3 cellular contexts compared by ENCODE assay signal in the genomic region with DNA sequence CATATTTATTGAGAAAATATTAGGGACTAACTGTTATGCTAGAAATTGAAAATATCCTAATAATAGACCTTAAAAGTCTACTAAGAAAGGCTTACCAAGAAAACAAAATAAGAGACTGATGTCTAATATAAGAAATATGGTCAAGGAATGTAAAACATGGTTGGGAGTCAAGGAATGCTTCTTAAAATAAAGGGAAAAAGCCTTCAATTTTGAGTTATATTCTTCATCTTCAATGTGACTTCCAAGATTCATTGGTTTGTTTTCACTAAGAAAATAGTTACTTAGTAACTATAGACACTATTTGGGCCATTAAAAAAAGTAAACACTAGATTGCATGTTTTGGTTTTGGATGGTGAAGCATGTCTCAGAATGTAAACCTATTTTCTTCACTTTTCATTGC.
TF ChIP-seq lines count a peak whose summit lies in the region.

No MANE protein-coding gene starts in this region.

TF ChIP-seq in A549, 52 proteins besides CTCF, POLR2A, EP300 and RAD21:
- TF ChIP-seq, protein P1, sequence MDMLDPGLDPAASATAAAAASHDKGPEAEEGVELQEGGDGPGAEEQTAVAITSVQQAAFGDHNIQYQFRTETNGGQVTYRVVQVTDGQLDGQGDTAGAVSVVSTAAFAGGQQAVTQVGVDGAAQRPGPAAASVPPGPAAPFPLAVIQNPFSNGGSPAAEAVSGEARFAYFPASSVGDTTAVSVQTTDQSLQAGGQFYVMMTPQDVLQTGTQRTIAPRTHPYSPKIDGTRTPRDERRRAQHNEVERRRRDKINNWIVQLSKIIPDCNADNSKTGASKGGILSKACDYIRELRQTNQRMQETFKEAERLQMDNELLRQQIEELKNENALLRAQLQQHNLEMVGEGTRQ (IDR thresholded peaks at IDR 0.05): no peak
- no peak for TF ChIP-seq JUNB (IDR thresholded peaks at IDR 0.05)
- no peak for TF ChIP-seq ESRRA (IDR thresholded peaks at IDR 0.05; ENCODE audit: borderline replicate concordance, low read length)
- no peak for TF ChIP-seq TP53 (CRISPR knock-in tag; IDR thresholded peaks at IDR 0.05)
- TF ChIP-seq CHD4 (IDR thresholded peaks at IDR 0.05; ENCODE audit: borderline replicate concordance): no peak
- no peak for TF ChIP-seq MYC (IDR thresholded peaks at IDR 0.05; ENCODE audit: borderline replicate concordance, low read length)
- TF ChIP-seq NPAS2 (CRISPR knock-in tag; IDR thresholded peaks at IDR 0.05; ENCODE audit: borderline replicate concordance): no peak
- TF ChIP-seq ZNF302 (CRISPR knock-in tag; IDR thresholded peaks at IDR 0.05): no peak
- no peak for TF ChIP-seq EHF (CRISPR knock-in tag; IDR thresholded peaks at IDR 0.05)
- no peak for TF ChIP-seq NFE2L2 (conservative IDR thresholded peaks at IDR 0.05; ENCODE audit: low read length)
- no peak for TF ChIP-seq GATA3 (IDR thresholded peaks at IDR 0.05; ENCODE audit: borderline replicate concordance)
- TF ChIP-seq, protein P2, sequence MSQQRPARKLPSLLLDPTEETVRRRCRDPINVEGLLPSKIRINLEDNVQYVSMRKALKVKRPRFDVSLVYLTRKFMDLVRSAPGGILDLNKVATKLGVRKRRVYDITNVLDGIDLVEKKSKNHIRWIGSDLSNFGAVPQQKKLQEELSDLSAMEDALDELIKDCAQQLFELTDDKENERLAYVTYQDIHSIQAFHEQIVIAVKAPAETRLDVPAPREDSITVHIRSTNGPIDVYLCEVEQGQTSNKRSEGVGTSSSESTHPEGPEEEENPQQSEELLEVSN (IDR thresholded peaks at IDR 0.05; ENCODE audit: borderline replicate concordance, low read depth): no peak
- no peak for TF ChIP-seq TFCP2L1 (CRISPR knock-in tag; IDR thresholded peaks at IDR 0.05)
- no peak for TF ChIP-seq MAFK (IDR thresholded peaks at IDR 0.05; ENCODE audit: partially characterized antibody)

TF ChIP-seq in IMR-90, 13 proteins besides CTCF, POLR2A, EP300 and RAD21:
- TF ChIP-seq NFE2L2 (IDR thresholded peaks at IDR 0.05; ENCODE audit: low read depth, low read length) (no peak), SMC3 (IDR thresholded peaks at IDR 0.05; ENCODE audit: low read depth, low read length) (no peak), MAFK (IDR thresholded peaks at IDR 0.05; ENCODE audit: low read depth, low read length) (no peak), CHD1 (IDR thresholded peaks at IDR 0.05; ENCODE audit: low read depth, low read length) (no peak), CEBPB (IDR thresholded peaks at IDR 0.05; ENCODE audit: low read depth, low read length) (no peak), MAZ (IDR thresholded peaks at IDR 0.05; ENCODE audit: borderline replicate concordance, low read depth, low read length) (no peak), MXI1 (IDR thresholded peaks at IDR 0.05; ENCODE audit: borderline replicate concordance, low read depth, low read length) (no peak), RFX5 (IDR thresholded peaks at IDR 0.05; ENCODE audit: low read depth, low read length) (no peak), RCOR1 (IDR thresholded peaks at IDR 0.05; ENCODE audit: insufficient replicate concordance, low read length) (no peak), FOS (IDR thresholded peaks at IDR 0.05; ENCODE audit: low read depth, low read length) (no peak), BHLHE40 (IDR thresholded peaks at IDR 0.05; ENCODE audit: low read depth, low read length) (no peak)
- TF ChIP-seq, protein P1 (IDR thresholded peaks at IDR 0.05; ENCODE audit: low read depth, low read length): no peak
- TF ChIP-seq, protein P3, sequence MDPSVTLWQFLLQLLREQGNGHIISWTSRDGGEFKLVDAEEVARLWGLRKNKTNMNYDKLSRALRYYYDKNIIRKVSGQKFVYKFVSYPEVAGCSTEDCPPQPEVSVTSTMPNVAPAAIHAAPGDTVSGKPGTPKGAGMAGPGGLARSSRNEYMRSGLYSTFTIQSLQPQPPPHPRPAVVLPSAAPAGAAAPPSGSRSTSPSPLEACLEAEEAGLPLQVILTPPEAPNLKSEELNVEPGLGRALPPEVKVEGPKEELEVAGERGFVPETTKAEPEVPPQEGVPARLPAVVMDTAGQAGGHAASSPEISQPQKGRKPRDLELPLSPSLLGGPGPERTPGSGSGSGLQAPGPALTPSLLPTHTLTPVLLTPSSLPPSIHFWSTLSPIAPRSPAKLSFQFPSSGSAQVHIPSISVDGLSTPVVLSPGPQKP (IDR thresholded peaks at IDR 0.05; ENCODE audit: borderline replicate concordance, low read depth, low read length): no peak
TF ChIP-seq in IMR-90: peak in this region for 0.

TF ChIP-seq in GM12878, 131 proteins besides CTCF, POLR2A, EP300 and RAD21:
- TF ChIP-seq CBX3 (IDR thresholded peaks at IDR 0.05; ENCODE audit: borderline replicate concordance, low read depth) (no peak), YY1 (IDR thresholded peaks at IDR 0.05; ENCODE audit: low read depth, low read length) (no peak), SUZ12 (IDR thresholded peaks at IDR 0.05; ENCODE audit: unreplicated experiment) (no peak), MYC (IDR thresholded peaks at IDR 0.05; ENCODE audit: insufficient read depth, insufficient read length, insufficient replicate concordance, low read length, severe bottlenecking) (no peak), SP1 (IDR thresholded peaks at IDR 0.05; ENCODE audit: low read depth, low read length) (no peak), SPI1 (IDR thresholded peaks at IDR 0.05; ENCODE audit: borderline replicate concordance, insufficient read depth, low read depth, low read length) (no peak), EED (IDR thresholded peaks at IDR 0.05; ENCODE audit: low read depth) (no peak), ZNF217 (IDR thresholded peaks at IDR 0.05) (no peak), KLF5 (IDR thresholded peaks at IDR 0.05; ENCODE audit: partially characterized antibody) (no peak)
- TF ChIP-seq, protein P4, sequence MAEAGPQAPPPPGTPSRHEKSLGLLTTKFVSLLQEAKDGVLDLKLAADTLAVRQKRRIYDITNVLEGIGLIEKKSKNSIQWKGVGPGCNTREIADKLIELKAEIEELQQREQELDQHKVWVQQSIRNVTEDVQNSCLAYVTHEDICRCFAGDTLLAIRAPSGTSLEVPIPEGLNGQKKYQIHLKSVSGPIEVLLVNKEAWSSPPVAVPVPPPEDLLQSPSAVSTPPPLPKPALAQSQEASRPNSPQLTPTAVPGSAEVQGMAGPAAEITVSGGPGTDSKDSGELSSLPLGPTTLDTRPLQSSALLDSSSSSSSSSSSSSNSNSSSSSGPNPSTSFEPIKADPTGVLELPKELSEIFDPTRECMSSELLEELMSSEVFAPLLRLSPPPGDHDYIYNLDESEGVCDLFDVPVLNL (IDR thresholded peaks at IDR 0.05; ENCODE audit: low read depth, low read length): no peak
- TF ChIP-seq, protein P3 (IDR thresholded peaks at IDR 0.05; ENCODE audit: low read depth, low read length): no peak
TF ChIP-seq in GM12878: peak in this region for 0.
